In the genomic region with DNA sequence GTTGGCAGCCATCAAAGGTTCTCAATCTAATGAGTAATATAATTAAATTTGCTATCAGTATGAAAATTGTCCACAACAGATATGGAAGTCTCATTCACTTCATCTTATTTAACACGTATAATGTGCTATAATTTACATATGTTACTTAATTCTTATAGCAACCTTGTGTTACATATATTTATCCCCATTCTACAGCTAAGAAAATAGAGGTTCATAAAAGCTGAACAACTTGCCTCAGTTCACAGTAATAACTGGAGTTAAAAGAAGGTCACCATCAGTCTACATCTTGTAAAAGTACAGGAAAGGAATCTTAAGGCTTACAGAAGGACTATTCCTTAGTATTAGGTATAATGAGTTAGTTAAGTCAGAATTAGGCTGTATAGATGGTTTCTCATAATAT, we compare ENCODE assay signal across 31 cellular contexts.
"Had no signal": no experiment of that assay in that cellular context is flagged by ENCODE, and none has a peak within 500 bp of the region (broad histone marks: within the 10 kb centered on the region; RNA-seq: fewer than 3 reads in every experiment).

No MANE protein-coding gene starts in this region.

- H3K27ac ChIP-seq: neural progenitor cell, ovary, parathyroid adenoma, psoas muscle, skin epidermis, spleen, stomach, thoracic aorta, thyroid gland, tibial nerve, upper lobe of left lung, vagina had no signal

- H3K4me1 Mint-ChIP-seq: naive thymus-derived CD4-positive, alpha-beta T cell; natural killer cell; nephron; neural progenitor cell; stimulated activated naive B cell treated with anti-CD40 and anti-IgM and Interleukin-4, amounts not matched to agents 10 μg/mL and 1 μg/mL and 100 μg/mL, for 72 hours had no signal

- H3K4me2 ChIP-seq: neural progenitor cell, smooth muscle cell had no signal

- ATAC-seq: naive thymus-derived CD4-positive, alpha-beta T cell; natural killer cell; psoas muscle; right cardiac atrium; sciatic nerve; stimulated activated naive B cell treated with anti-CD40 and anti-IgM and Interleukin-4, amounts not matched to agents 10 μg/mL and 1 μg/mL and 100 μg/mL, for 72 hours had no signal

- H3K27me3 Mint-ChIP-seq: naive thymus-derived CD4-positive, alpha-beta T cell; progenitor cell of endocrine pancreas; stimulated activated naive B cell treated with anti-CD40 and anti-IgM and Interleukin-4, amounts not matched to agents 10 μg/mL and 1 μg/mL and 100 μg/mL, for 72 hours; stimulated activated naive CD8-positive, alpha-beta T cell treated with anti-CD3 and anti-CD28 coated beads, Interleukin-15, Interleukin-2, amounts not matched to agents 100 ng/mL and 50 ng/mL, for 24 hours had no signal

- H3K27me3 ChIP-seq: neural progenitor cell, ovary, spleen, stomach, thyroid gland, tibial nerve, upper lobe of left lung, vagina had no signal

- H3K36me3 Mint-ChIP-seq: natural killer cell, neural progenitor cell had no signal

- H3K9me3 Mint-ChIP-seq: naive thymus-derived CD4-positive, alpha-beta T cell; natural killer cell; nephron; neural progenitor cell; stimulated activated naive B cell treated with anti-CD40 and anti-IgM and Interleukin-4, amounts not matched to agents 10 μg/mL and 1 μg/mL and 100 μg/mL, for 72 hours; stimulated activated naive CD8-positive, alpha-beta T cell treated with anti-CD3 and anti-CD28 coated beads, Interleukin-15, Interleukin-2, amounts not matched to agents 100 ng/mL and 50 ng/mL, for 24 hours had no signal

- H3K4me3 ChIP-seq: neural progenitor cell, ovary, psoas muscle, skin epidermis, smooth muscle cell, spleen, stomach, thoracic aorta, thyroid gland, tibial nerve, upper lobe of left lung, vagina had no signal

- H3K27ac Mint-ChIP-seq: naive thymus-derived CD4-positive, alpha-beta T cell; natural killer cell; nephron; neural progenitor cell; progenitor cell of endocrine pancreas; stimulated activated naive B cell treated with anti-CD40 and anti-IgM and Interleukin-4, amounts not matched to agents 10 μg/mL and 1 μg/mL and 100 μg/mL, for 72 hours; stimulated activated naive CD8-positive, alpha-beta T cell treated with anti-CD3 and anti-CD28 coated beads, Interleukin-15, Interleukin-2, amounts not matched to agents 100 ng/mL and 50 ng/mL, for 24 hours had no signal

- DNase-seq: naive thymus-derived CD4-positive, alpha-beta T cell; natural killer cell; occipital lobe; ovary; posterior cingulate gyrus; psoas muscle; right cardiac atrium; spleen; stimulated activated CD4-positive, alpha-beta T cell treated with anti-CD3 and anti-CD28 coated beads, Interleukin-12 subunit alpha, Interleukin-12 subunit beta, amount 100 ng/mL, for 4 hours; stimulated activated CD4-positive, alpha-beta T cell treated with anti-CD3 and anti-CD28 coated beads, Interleukin-1b, Interleukin-23, amount 100 ng/mL, for 48 hours; stimulated activated CD4-positive, alpha-beta T cell treated with anti-CD3 and anti-CD28 coated beads, Interleukin-4, amount 100 ng/mL, for 1 hour; stimulated activated CD4-positive, alpha-beta T cell treated with anti-CD3 and anti-CD28 coated beads, Interleukin-4, amount 100 ng/mL, for 4 hours; stimulated activated CD8-positive, alpha-beta memory T cell treated with anti-CD3 and anti-CD28 coated beads, Interleukin-4, amount 100 ng/mL, for 48 hours; stimulated activated naive B cell treated with anti-CD40 and anti-IgM and Interleukin-4, amounts not matched to agents 10 μg/mL and 1 μg/mL and 100 μg/mL, for 72 hours; stimulated activated naive CD4-positive, alpha-beta T cell treated with Interleukin-2 at 50 U/mL for 16 hours; stomach; thyroid gland; trophoblast cell; upper lobe of left lung had no signal

- FAIRE-seq: urothelium cell line had no signal

- H3K9ac ChIP-seq: neural progenitor cell, parathyroid adenoma had no signal

- H3K4me3 Mint-ChIP-seq: naive thymus-derived CD4-positive, alpha-beta T cell; natural killer cell; nephron; neural progenitor cell; stimulated activated naive B cell treated with anti-CD40 and anti-IgM and Interleukin-4, amounts not matched to agents 10 μg/mL and 1 μg/mL and 100 μg/mL, for 72 hours; stimulated activated naive CD8-positive, alpha-beta T cell treated with anti-CD3 and anti-CD28 coated beads, Interleukin-15, Interleukin-2, amounts not matched to agents 100 ng/mL and 50 ng/mL, for 24 hours had no signal

- H2AFZ ChIP-seq: neural progenitor cell, parathyroid adenoma had no signal

- H3K36me3 ChIP-seq: ovary, thyroid gland, vagina had no signal

- H3K79me2 ChIP-seq: parathyroid adenoma had no signal

- H3K9me3 ChIP-seq: ovary, psoas muscle, spleen, stomach, thoracic aorta, thyroid gland, tibial nerve, upper lobe of left lung, vagina had no signal

- H3K4me1 ChIP-seq: neural progenitor cell, parathyroid adenoma, psoas muscle, spleen, stomach, thyroid gland, tibial nerve, upper lobe of left lung, vagina had no signal
